8 cellular contexts compared by ENCODE assay signal in genomic region chrX:129540068-129540653, GRCh38. TPM values are rescaled to one million over a fixed set of nuclear protein-coding genes. Genes with fewer than 3 reads are reported as not detected.
DNase-seq lines count a peak whose midpoint lies in the region; FAIRE-seq and TF ChIP-seq lines count a peak whose summit lies in the region.

Gene OCRL, plus strand, starts transcription at chrX:129540259. Its CDS starts 181 bp downstream, at chrX:129540440.

- peaks cover 11% of the 10 kb centered on the region for H3K4me1 ChIP-seq in left ventricle myocardium inferior

- DNase-seq in GM10266 (ENCODE audit: extremely low spot score) (peak; percentile 78), H54 (ENCODE audit: insufficient read length, low spot score) (peak; percentile 58), LNCaP clone FGC (ENCODE audit: low read depth) (no peak), SK-N-MC (ENCODE audit: low read depth, low spot score) (no peak), amniotic epithelial cell (ENCODE audit: low read depth) (peak; percentile 53), left ventricle myocardium inferior (peak; percentile 68), progenitor cell of endocrine pancreas (ENCODE audit: low spot score, unreplicated experiment) (peak; percentile 81), NK-92 (lab: John Stamatoyannopoulos, UW; ENCODE audit: unreplicated experiment) (no peak)

- H3K9ac ChIP-seq in SK-N-MC (ENCODE audit: insufficient read length) = peak within 1 kb of the TSS; percentile 89

- peaks cover 3% of the 10 kb centered on the region for H3K27me3 Mint-ChIP-seq in progenitor cell of endocrine pancreas

- no peaks in the 10 kb centered on the region for H3K27me3 ChIP-seq in left ventricle myocardium inferior (ENCODE audit: low read depth)

- H3K4me1 Mint-ChIP-seq in progenitor cell of endocrine pancreas (ENCODE audit: low read depth) = peaks cover 16% of the 10 kb centered on the region

- TF ChIP-seq POLR2A in H54 (IDR thresholded peaks at IDR 0.05; ENCODE audit: low read depth, low read length) = peak; percentile 28

- H3K9me3 Mint-ChIP-seq in progenitor cell of endocrine pancreas (ENCODE audit: low read depth) = no peaks in the 10 kb centered on the region

- H3K9me3 ChIP-seq in SK-N-MC (ENCODE audit: low read depth, low read length) (no peaks in the 10 kb centered on the region), left ventricle myocardium inferior (replicated peaks) (no peaks in the 10 kb centered on the region)

- peak within 1 kb of the TSS; percentile 91 for H3K27ac Mint-ChIP-seq in progenitor cell of endocrine pancreas

- H3K36me3 ChIP-seq in SK-N-MC (ENCODE audit: insufficient read depth, low read length) (no peaks in the 10 kb centered on the region), left ventricle myocardium inferior (no peaks in the 10 kb centered on the region)

- no peak within 1 kb of the TSS for H3K27ac ChIP-seq in SK-N-MC
- peak within 1 kb of the TSS; percentile 82 for H3K27ac ChIP-seq in left ventricle myocardium inferior (replicated peaks)

- peak within 1 kb of the TSS; percentile 78 for H3K4me3 Mint-ChIP-seq in progenitor cell of endocrine pancreas (ENCODE audit: low read depth)

- intact Hi-C loops in left ventricle myocardium inferior (cut with micrococcal nuclease) = no loop called here

- H3K4me3 ChIP-seq in LNCaP clone FGC (ENCODE audit: low read depth, low read length) = peak within 1 kb of the TSS; percentile 61
- H3K4me3 ChIP-seq in SK-N-MC = peak within 1 kb of the TSS; percentile 80
- peak within 1 kb of the TSS; percentile 74 for H3K4me3 ChIP-seq in left ventricle myocardium inferior

- peak; percentile 61 for TF ChIP-seq CTCF in GM10266 (IDR thresholded peaks at IDR 0.05; ENCODE audit: control insufficient read depth, insufficient read depth, low read depth, missing control alignments)
- peak; percentile 67 for TF ChIP-seq CTCF in LNCaP clone FGC (IDR thresholded peaks at IDR 0.05; ENCODE audit: control insufficient read depth, extremely low read depth, insufficient read depth)
- TF ChIP-seq CTCF in left ventricle myocardium inferior (IDR thresholded peaks at IDR 0.05; ENCODE audit: borderline replicate concordance) = peak; percentile 82
- TF ChIP-seq CTCF in progenitor cell of endocrine pancreas (IDR thresholded peaks at IDR 0.05; ENCODE audit: unreplicated experiment) = peak; percentile 85

- peak; percentile 88 for FAIRE-seq in H54 (lab: Jason Lieb, UNC)

- no peaks in the 10 kb centered on the region for H3K36me3 Mint-ChIP-seq in progenitor cell of endocrine pancreas (ENCODE audit: insufficient read depth)

RNA-seq across cellular contexts. Expression of gene OCRL, which starts in this region (rescaled TPM):
- total RNA-seq in left ventricle myocardium inferior (10.2 TPM), progenitor cell of endocrine pancreas (57.2 and 60.3 TPM in 2 replicates)

Comparison
In these comparisons a context has a peak if more than half of its experiments do, and no peak if none do; other contexts are left out.
1. DNase-seq: peak in GM10266 (single experiment), H54 (single experiment), amniotic epithelial cell (single experiment), left ventricle myocardium inferior (single experiment) and progenitor cell of endocrine pancreas (single experiment); none in LNCaP clone FGC (single experiment), SK-N-MC (single experiment) and NK-92 (single experiment).
2. Peak in every context shown above with its lines, with median percentiles within 50 percentile points of each other: CTCF ChIP-seq and H3K4me3 ChIP-seq.